Comparison of ENCODE assay signal across 7 cellular contexts in the genomic region with DNA sequence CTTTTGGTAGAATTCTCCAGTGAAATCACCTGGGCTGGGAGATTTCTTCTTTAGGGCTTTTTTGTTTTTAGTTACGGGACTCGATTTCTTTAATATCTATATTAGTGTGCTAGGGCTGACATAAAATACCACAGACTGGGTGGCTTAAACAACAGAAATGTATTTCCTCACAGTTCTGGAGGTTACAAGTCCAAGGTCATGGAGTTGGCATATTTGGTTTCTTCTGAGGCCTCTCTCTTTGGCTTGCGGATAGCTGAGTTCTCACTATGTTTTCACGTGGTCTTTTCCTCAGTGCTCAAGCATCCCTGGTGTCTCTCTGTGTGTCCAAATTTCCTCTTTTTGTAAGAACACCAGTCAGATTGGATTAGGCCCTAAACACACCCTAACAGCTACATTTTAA.
"Had no signal": no experiment of that assay in that cellular context is flagged by ENCODE, and none has a peak within 500 bp of the region (broad histone marks: within the 10 kb centered on the region; RNA-seq: fewer than 3 reads in every experiment).

No MANE protein-coding gene starts in this region.

- ATAC-seq: GM12878 had no signal

- H3K4me3 ChIP-seq: GM12878 had no signal

- DNase-seq: GDM1, GF-D8 had no signal

- FAIRE-seq: GM12878, GM12891, GM12892, GM18507, GM19239 had no signal
